41 cellular contexts compared by ENCODE assay signal in the genomic region with DNA sequence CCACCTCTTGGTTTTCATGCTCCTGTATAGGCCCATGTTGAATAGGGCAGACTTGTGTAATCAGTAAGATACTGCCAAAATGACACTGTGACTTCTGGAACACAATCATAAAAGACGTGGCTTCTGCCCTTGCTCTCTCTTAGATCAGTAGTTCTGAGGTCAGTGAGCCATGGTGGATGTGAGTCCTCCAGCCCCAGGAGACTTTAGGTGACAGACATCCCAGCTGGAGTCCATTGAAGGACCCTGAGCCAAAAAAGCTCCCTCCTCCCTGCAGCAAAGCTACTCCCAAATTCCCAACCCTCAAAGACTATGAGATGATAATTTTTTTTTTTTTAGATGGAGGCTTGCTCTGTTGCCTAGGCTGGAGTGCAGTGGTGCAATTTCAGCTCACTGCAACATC. TPM values are rescaled to one million over a fixed set of nuclear protein-coding genes. Genes with fewer than 3 reads are reported as not detected.
"Had no signal": no experiment of that assay in that cellular context is flagged by ENCODE, and none has a peak within 500 bp of the region (broad histone marks: within the 10 kb centered on the region; RNA-seq: fewer than 3 reads in every experiment).

No MANE protein-coding gene starts in this region.

- FAIRE-seq: astrocyte, TTC549 had no signal

- H3K36me3 Mint-ChIP-seq: activated CD4-positive, alpha-beta memory T cell treated with anti-CD3 and anti-CD28 coated beads for 36 hours; activated naive CD4-positive, alpha-beta T cell treated with anti-CD3 and anti-CD28 coated beads, Interleukin-2, amount 50 U/mL, for 72 hours; activated naive CD8-positive, alpha-beta T cell treated with anti-CD3 and anti-CD28 coated beads for 36 hours had no signal

- H3K4me3 Mint-ChIP-seq: activated B cell treated with CpG ODN at 0.5 μM for 24 hours; activated CD4-positive, alpha-beta memory T cell treated with anti-CD3 and anti-CD28 coated beads for 36 hours; activated CD4-positive, alpha-beta T cell treated with anti-CD3 and anti-CD28 coated beads, Interleukin-2, amount 10 ng/mL, durations not matched to agents 24 days and 14 days; activated CD8-positive, alpha-beta T cell treated with anti-CD3 and anti-CD28 coated beads for 36 hours; activated naive CD4-positive, alpha-beta T cell treated with anti-CD3 and anti-CD28 coated beads for 36 hours; activated naive CD8-positive, alpha-beta T cell treated with anti-CD3 and anti-CD28 coated beads for 36 hours; activated T-cell treated with anti-CD3 and anti-CD28 coated beads, Interleukin-2, amount 50 U/mL, for 4 hours; activated T-cell treated with anti-CD3 and anti-CD28 coated beads, Interleukin-2, amount 50 U/mL, for 72 hours; activated T-helper 1 cell treated with anti-CD3 and anti-CD28 coated beads, Interleukin-12 subunit alpha, Interleukin-12 subunit beta, Interleukin-2, Interleukin-4 antibody, amounts not matched to agents 30 ng/mL and 10 ng/mL and 1 ng/mL, durations not matched to agents 14 hours and 24 hours and 36 hours; activated T-helper 17 cell treated with anti-CD3 and anti-CD28 coated beads, Interleukin-2, amount 50 U/mL, for 72 hours; central memory CD8-positive, alpha-beta T cell; T-helper 1 cell treated with Interleukin-12 subunit alpha and Interleukin-12 subunit beta and Interleukin-4 antibody, amounts not matched to agents 30 μg/mL and 1 μg/mL, for 36 hours; T-helper 2 cell treated with Interferon-gamma antibody and Interleukin-4, amounts not matched to agents 5 μg/mL and 100 μg/mL, for 36 hours had no signal

- H3K36me3 ChIP-seq: adrenal gland, brain microvascular endothelial cell, breast epithelium, cardiac muscle cell had no signal

- H3K9me3 Mint-ChIP-seq: activated B cell treated with CpG ODN at 0.5 μM for 24 hours; activated CD4-positive, alpha-beta memory T cell treated with anti-CD3 and anti-CD28 coated beads for 36 hours; activated CD4-positive, alpha-beta T cell treated with anti-CD3 and anti-CD28 coated beads, Interleukin-2, amount 10 ng/mL, durations not matched to agents 24 days and 14 days; activated CD8-positive, alpha-beta T cell treated with anti-CD3 and anti-CD28 coated beads for 36 hours; activated naive CD4-positive, alpha-beta T cell treated with anti-CD3 and anti-CD28 coated beads for 36 hours; activated naive CD4-positive, alpha-beta T cell treated with anti-CD3 and anti-CD28 coated beads, Interleukin-2, amount 50 U/mL, for 72 hours; activated naive CD8-positive, alpha-beta T cell treated with anti-CD3 and anti-CD28 coated beads for 36 hours; activated T-cell treated with anti-CD3 and anti-CD28 coated beads, Interleukin-2, amount 50 U/mL, for 4 hours; activated T-cell treated with anti-CD3 and anti-CD28 coated beads, Interleukin-2, amount 50 U/mL, for 72 hours; activated T-helper 1 cell treated with anti-CD3 and anti-CD28 coated beads, Interleukin-12 subunit alpha, Interleukin-12 subunit beta, Interleukin-2, Interleukin-4 antibody, amounts not matched to agents 30 ng/mL and 10 ng/mL and 1 ng/mL, durations not matched to agents 14 hours and 24 hours and 36 hours; activated T-helper 17 cell treated with anti-CD3 and anti-CD28 coated beads, Interleukin-2, amount 50 U/mL, for 72 hours; central memory CD8-positive, alpha-beta T cell; T-helper 1 cell treated with Interleukin-12 subunit alpha and Interleukin-12 subunit beta and Interleukin-4 antibody, amounts not matched to agents 30 μg/mL and 1 μg/mL, for 36 hours; T-helper 2 cell treated with Interferon-gamma antibody and Interleukin-4, amounts not matched to agents 5 μg/mL and 100 μg/mL, for 36 hours had no signal

- H3K4me3 ChIP-seq: adrenal gland, body of pancreas, breast epithelium, cardiac muscle cell had no signal

- H3K27ac Mint-ChIP-seq: activated B cell treated with CpG ODN at 0.5 μM for 24 hours; activated CD4-positive, alpha-beta memory T cell treated with anti-CD3 and anti-CD28 coated beads for 36 hours; activated CD4-positive, alpha-beta T cell treated with anti-CD3 and anti-CD28 coated beads, Interleukin-2, amount 10 ng/mL, durations not matched to agents 24 days and 14 days; activated CD8-positive, alpha-beta T cell treated with anti-CD3 and anti-CD28 coated beads for 36 hours; activated naive CD4-positive, alpha-beta T cell treated with anti-CD3 and anti-CD28 coated beads for 36 hours; activated naive CD4-positive, alpha-beta T cell treated with anti-CD3 and anti-CD28 coated beads, Interleukin-2, amount 50 U/mL, for 72 hours; activated naive CD8-positive, alpha-beta T cell treated with anti-CD3 and anti-CD28 coated beads for 36 hours; activated T-cell treated with anti-CD3 and anti-CD28 coated beads, Interleukin-2, amount 50 U/mL, for 72 hours; activated T-helper 1 cell treated with anti-CD3 and anti-CD28 coated beads, Interleukin-12 subunit alpha, Interleukin-12 subunit beta, Interleukin-2, Interleukin-4 antibody, amounts not matched to agents 30 ng/mL and 10 ng/mL and 1 ng/mL, durations not matched to agents 14 hours and 24 hours and 36 hours; activated T-helper 17 cell treated with anti-CD3 and anti-CD28 coated beads, Interleukin-2, amount 50 U/mL, for 72 hours; T-helper 1 cell treated with Interleukin-12 subunit alpha and Interleukin-12 subunit beta and Interleukin-4 antibody, amounts not matched to agents 30 μg/mL and 1 μg/mL, for 36 hours; T-helper 2 cell treated with Interferon-gamma antibody and Interleukin-4, amounts not matched to agents 5 μg/mL and 100 μg/mL, for 36 hours had no signal

- H3K9me3 ChIP-seq: adrenal gland, body of pancreas, breast epithelium had no signal

- H3K27ac ChIP-seq: adrenal gland, body of pancreas, brain microvascular endothelial cell, breast epithelium, cardiac muscle cell, VCaP had no signal

- H3K27me3 ChIP-seq: body of pancreas, brain microvascular endothelial cell, cardiac muscle cell had no signal

- DNase-seq: activated B cell treated with CpG ODN at 0.5 μM for 24 hours; activated CD4-positive, alpha-beta memory T cell treated with anti-CD3 and anti-CD28 coated beads for 36 hours; activated CD4-positive, alpha-beta T cell treated with anti-CD3 and anti-CD28 coated beads for 4 hours; activated CD4-positive, alpha-beta T cell treated with anti-CD3 and anti-CD28 coated beads, Interleukin-2, amount 10 ng/mL, durations not matched to agents 24 days and 14 days; activated CD4-positive, alpha-beta T cell treated with anti-CD3 and anti-CD28 coated beads, Interleukin-2, amount 50 U/mL, for 1 hour; activated CD4-positive, alpha-beta T cell treated with anti-CD3 and anti-CD28 coated beads, Interleukin-2, amount 50 U/mL, for 4 hours; activated CD4-positive, CD25-positive, alpha-beta regulatory T cell treated with anti-CD3 and anti-CD28 coated beads, Interleukin-2, amount 50 U/mL, for 72 hours; activated CD8-positive, alpha-beta memory T cell treated with anti-CD3 and anti-CD28 coated beads, Interleukin-2, amount 50 U/mL, for 4 hours; activated CD8-positive, alpha-beta T cell treated with anti-CD3 and anti-CD28 coated beads for 36 hours; activated effector memory CD4-positive, alpha-beta T cell treated with anti-CD3 and anti-CD28 coated beads, Interleukin-2, amount 50 U/mL, for 16 hours; activated gamma-delta T cell treated with Interleukin-2 at 50 U/mL for 16 hours; activated naive CD4-positive, alpha-beta T cell; activated naive CD4-positive, alpha-beta T cell treated with anti-CD3 and anti-CD28 coated beads for 36 hours; activated naive CD4-positive, alpha-beta T cell treated with anti-CD3 and anti-CD28 coated beads, Interleukin-2, amount 50 U/mL, for 16 hours; activated naive CD8-positive, alpha-beta T cell treated with anti-CD3 and anti-CD28 coated beads for 36 hours; activated T-cell treated with anti-CD3 and anti-CD28 coated beads for 4 hours; activated T-cell treated with anti-CD3 and anti-CD28 coated beads, Interleukin-2, amount 50 U/mL, for 1 hour; activated T-cell treated with anti-CD3 and anti-CD28 coated beads, Interleukin-2, amount 50 U/mL, for 4 hours; activated T-cell treated with anti-CD3 and anti-CD28 coated beads, Interleukin-2, amount 50 U/mL, for 72 hours; adrenal gland; amniotic stem cell; aorta; body of pancreas; brain microvascular endothelial cell; caudate nucleus; cerebellar nuclear complex; T-helper 1 cell; T-helper 2 cell; T-helper 9 cell had no signal

RNA-seq across cellular contexts. Expression of gene RADIL, which starts 3.2 kb away (rescaled TPM):
- total RNA-seq: activated B cell treated with CpG ODN at 0.5 μM for 24 hours had no signal

RNA-seq across cellular contexts. Expression of gene PAPOLB, which starts 24.8 kb away (rescaled TPM):
- total RNA-seq: activated CD4-positive, alpha-beta memory T cell treated with anti-CD3 and anti-CD28 coated beads for 36 hours; activated CD4-positive, alpha-beta T cell treated with anti-CD3 and anti-CD28 coated beads, Interleukin-2, amount 10 ng/mL, durations not matched to agents 24 days and 14 days; activated CD8-positive, alpha-beta memory T cell treated with anti-CD3 and anti-CD28 coated beads for 36 hours; activated CD8-positive, alpha-beta T cell treated with anti-CD3 and anti-CD28 coated beads for 36 hours; activated naive CD4-positive, alpha-beta T cell treated with anti-CD3 and anti-CD28 coated beads for 36 hours; activated naive CD4-positive, alpha-beta T cell treated with anti-CD3 and anti-CD28 coated beads, Interleukin-2, amount 50 U/mL, for 72 hours; activated T-helper 1 cell treated with anti-CD3 and anti-CD28 coated beads, Interleukin-12 subunit alpha, Interleukin-12 subunit beta, Interleukin-2, Interleukin-4 antibody, amounts not matched to agents 30 ng/mL and 10 ng/mL and 1 ng/mL, durations not matched to agents 14 hours and 24 hours and 36 hours; activated T-helper 17 cell treated with anti-CD3 and anti-CD28 coated beads, Interleukin-2, amount 50 U/mL, for 72 hours; adrenal gland; astrocyte had no signal
- polyA plus RNA-seq: cardiac muscle cell had no signal
